In the genomic region with DNA sequence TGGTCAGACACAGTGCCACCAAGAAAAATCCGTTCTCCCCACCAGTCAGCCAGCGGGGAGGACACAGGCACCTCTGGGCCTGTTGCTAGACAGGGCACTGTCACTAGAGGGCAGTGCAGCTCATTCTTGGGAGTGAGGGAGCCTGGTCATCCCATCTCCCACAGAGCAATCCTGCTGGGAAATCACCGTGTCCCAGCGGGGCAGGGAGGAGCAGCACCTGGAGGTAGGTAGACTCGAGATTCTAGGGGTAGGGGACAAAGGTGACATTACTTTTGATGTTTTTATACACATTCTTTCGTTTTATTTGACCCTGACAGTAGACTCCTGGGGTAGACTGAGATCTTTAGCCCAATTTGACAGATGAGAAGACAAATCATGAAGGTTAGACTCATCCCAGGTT, we compare ENCODE assay signal across 8 cellular contexts. TPM values are rescaled to one million over a fixed set of nuclear protein-coding genes. Genes with fewer than 3 reads are reported as not detected.
DNase-seq lines count a peak whose midpoint lies in the region; ATAC-seq and TF ChIP-seq lines count a peak whose summit lies in the region.

No MANE protein-coding gene starts in this region.

- no peak overlapping the region for H3K27ac ChIP-seq in thoracic aorta

- H3K4me3 ChIP-seq in fibroblast of the aortic adventitia (ENCODE audit: low read depth, low read length), result no peak overlapping the region
- no peak overlapping the region for H3K4me3 ChIP-seq in thoracic aorta

- no peaks in the 10 kb centered on the region for H3K9me3 ChIP-seq in thoracic aorta

- ATAC-seq in GM21381 (IDR thresholded peaks at IDR 0.05; ENCODE audit: unreplicated experiment) (peak; percentile 82), thoracic aorta (ENCODE audit: insufficient number of reproducible peaks, low FRiP score, low read depth) (peak; percentile 61)

- no peaks in the 10 kb centered on the region for H3K4me1 ChIP-seq in thoracic aorta (ENCODE audit: control insufficient read depth in 1 of 2, low read depth in 2 of 2)

- peak; percentile 96 for DNase-seq in COLO829 (ENCODE audit: low spot score)
- peak in 42 of 76 experiments; percentile 1 to 70 (median 24) for DNase-seq in HUDEP-2 (lab: John Stamatoyannopoulos, UW; ENCODE audit: unreplicated experiment in 76 of 76)
- peak; percentile 80 for DNase-seq in OCI-M1 (lab: John Stamatoyannopoulos, UW)
- peak; percentile 83 to 87 for DNase-seq in activated T-cell treated with anti-CD3 and anti-CD28 coated beads, Interleukin-2, amount 50 U/mL, for 48 hours
- DNase-seq in fibroblast of the aortic adventitia (ENCODE audit: low read depth), result peak; percentile 73
- DNase-seq in nucleus accumbens (lab: John Stamatoyannopoulos, UW), result peak in 53 of 56 donors; percentile 14 to 89 (median 62)
- peak; percentile 27 for DNase-seq in thoracic aorta (ENCODE audit: low spot score)

- TF ChIP-seq CTCF in fibroblast of the aortic adventitia (IDR thresholded peaks at IDR 0.05; ENCODE audit: insufficient read depth, low read length) (peak; percentile 98), thoracic aorta (IDR thresholded peaks at IDR 0.05) (peak; percentile 87)

- H3K27me3 ChIP-seq in thoracic aorta (replicated peaks; ENCODE audit: insufficient read depth), result no peaks in the 10 kb centered on the region

- no peaks in the 10 kb centered on the region for H3K36me3 ChIP-seq in thoracic aorta

RNA-seq across cellular contexts. Expression of a gene that starts 6.7 kb away (rescaled TPM):
- total RNA-seq in fibroblast of the aortic adventitia (ENCODE audit: low replicate concordance) (0.90 and 1.1 TPM in 2 replicates), thoracic aorta (not detected)

Comparison
In these comparisons a context has a peak if more than half of its experiments do, and no peak if none do; other contexts are left out.
1. DNase-seq: peak in every context shown above with its lines; median percentile 96 in COLO829; 85 in activated T-cell treated with anti-CD3 and anti-CD28 coated beads, Interleukin-2, amount 50 U/mL, for 48 hours; 80 in OCI-M1; 73 in fibroblast of the aortic adventitia; 62 in nucleus accumbens; 27 in thoracic aorta; 24 in HUDEP-2.